ENCODE assay signal across 8 cellular contexts in genomic region chr17:30970757-30971567, GRCh38. TPM values are rescaled to one million over a fixed set of nuclear protein-coding genes. Genes with fewer than 3 reads are reported as not detected.
DNase-seq lines count a peak whose midpoint lies in the region; ATAC-seq and TF ChIP-seq lines count a peak whose summit lies in the region.

Gene RNF135 (plus strand): TSS chr17:30971039. CDS start chr17:30971074, 35 bp downstream.

- H3K27me3 Mint-ChIP-seq in neural progenitor cell (ENCODE audit: insufficient read depth, low read depth), result peaks cover 9% of the 10 kb centered on the region

- H2AFZ ChIP-seq in neural progenitor cell (replicated peaks), result peak within 1 kb of the TSS; percentile 87

- peak within 1 kb of the TSS; percentile 49 for H3K4me3 ChIP-seq in BJ (ENCODE audit: low read depth, low read length)
- H3K4me3 ChIP-seq in neural progenitor cell, result peak within 1 kb of the TSS; percentile 51

- H3K9ac ChIP-seq in neural progenitor cell, result no peak within 1 kb of the TSS

- TF ChIP-seq POLR2A in GM19193 (IDR thresholded peaks at IDR 0.05; ENCODE audit: extremely low read depth, insufficient read depth, insufficient read length), result peak; percentile 85

- H3K27me3 ChIP-seq in BJ (ENCODE audit: control insufficient read depth, insufficient read depth, low read length) (no peaks in the 10 kb centered on the region), foreskin keratinocyte (no peaks in the 10 kb centered on the region), neural progenitor cell (no peaks in the 10 kb centered on the region)

- peaks cover 17% of the 10 kb centered on the region for H3K36me3 Mint-ChIP-seq in neural progenitor cell

- H3K79me2 ChIP-seq in neural progenitor cell (ENCODE audit: low read depth), result peaks cover 22% of the 10 kb centered on the region

- H3K9me3 Mint-ChIP-seq in neural progenitor cell, result peaks cover 16% of the 10 kb centered on the region

- H4K20me1 ChIP-seq in neural progenitor cell (ENCODE audit: low read depth), result no peaks in the 10 kb centered on the region

- H3K4me2 ChIP-seq in neural progenitor cell, result peak within 1 kb of the TSS; percentile 73

- peaks cover 26% of the 10 kb centered on the region for H3K4me1 Mint-ChIP-seq in neural progenitor cell

- H3K36me3 ChIP-seq in BJ (ENCODE audit: control insufficient read depth, insufficient read depth, low read length) (peaks cover 3% of the 10 kb centered on the region; the same call in 1 of the 2 replicates), neural progenitor cell (no peaks in the 10 kb centered on the region)

- peak within 1 kb of the TSS; percentile 90 for H3K4me3 Mint-ChIP-seq in neural progenitor cell

- POLR2A ChIA-PET in BJ (lab: Charles Lee), result no interaction called here

- H3K27ac ChIP-seq in foreskin keratinocyte (peak within 1 kb of the TSS; percentile 69), neural progenitor cell (peak within 1 kb of the TSS; percentile 13)

- ATAC-seq in HG03520 (IDR thresholded peaks at IDR 0.05; ENCODE audit: unreplicated experiment) (peak; percentile 57), foreskin keratinocyte (peak; percentile 87)

- DNase-seq in BJ (ENCODE audit: low read depth) (peak; percentile 46), RKO (ENCODE audit: low spot score) (peak; percentile 86), foreskin keratinocyte (peak; percentile 61 to 85), neural progenitor cell (ENCODE audit: low spot score) (peak; percentile 87), superior temporal gyrus (ENCODE audit: extremely low spot score) (peak; percentile 42)
- peak; percentile 13 to 35 (median 14) for DNase-seq in activated naive CD4-positive, alpha-beta T cell (lab: John Stamatoyannopoulos, UW)

- CTCF ChIA-PET in BJ (lab: Yijun Ruan, JAX), result interaction anchor here (0.5 to 1.8 kb wide), 4 partner anchors 14 to 418 kb away, joined by 3 to 5 read pairs (median 3); no protein-coding TSS in a partner anchor

- peaks cover 23% of the 10 kb centered on the region for H3F3A ChIP-seq in neural progenitor cell (ENCODE audit: low read depth)

- H3K27ac Mint-ChIP-seq in neural progenitor cell, result peak within 1 kb of the TSS; percentile 97

- H3K4me1 ChIP-seq in foreskin keratinocyte (no peaks in the 10 kb centered on the region), neural progenitor cell (peaks cover 4% of the 10 kb centered on the region)

- H3K9me3 ChIP-seq in neural progenitor cell (ENCODE audit: low read depth), result no peaks in the 10 kb centered on the region

- TF ChIP-seq CTCF in BJ (IDR thresholded peaks at IDR 0.05; ENCODE audit: insufficient read depth, low read depth, low read length) (peak; percentile 22; the same call in 1 of the 2 replicates), foreskin keratinocyte (conservative IDR thresholded peaks at IDR 0.05) (no peak), neural progenitor cell (IDR thresholded peaks at IDR 0.05) (peak; percentile 38)

RNA-seq across cellular contexts. Expression of gene RNF135, which starts in this region (rescaled TPM):
- 14.6 TPM in 2 replicates for polyA plus RNA-seq in BJ (2011; rRNA removed)
- 5.7 and 6.8 TPM in 2 replicates for polyA minus RNA-seq in BJ (2011; rRNA and poly(A)+ RNA removed)
- 12.5 and 12.6 TPM in 2 replicates for total RNA-seq in foreskin keratinocyte
- polyA plus RNA-seq in foreskin keratinocyte, result 12.3 and 13.0 TPM in 2 replicates
- 4.2 and 9.8 TPM in 2 replicates for total RNA-seq in neural progenitor cell (ENCODE audit: low replicate concordance)

Comparison
In these comparisons a context has a peak if more than half of its experiments do, and no peak if none do; other contexts are left out.
1. Peak in every context shown above with its lines: DNase-seq, ATAC-seq, H3K4me3 ChIP-seq and H3K27ac ChIP-seq.
2. DNase-seq: peak in every context shown above with its lines; median percentile 87 in neural progenitor cell; 86 in RKO; 73 in foreskin keratinocyte; 46 in BJ; 42 in superior temporal gyrus; 14 in activated naive CD4-positive, alpha-beta T cell.